ENCODE assay signal across 17 cellular contexts in the genomic region with DNA sequence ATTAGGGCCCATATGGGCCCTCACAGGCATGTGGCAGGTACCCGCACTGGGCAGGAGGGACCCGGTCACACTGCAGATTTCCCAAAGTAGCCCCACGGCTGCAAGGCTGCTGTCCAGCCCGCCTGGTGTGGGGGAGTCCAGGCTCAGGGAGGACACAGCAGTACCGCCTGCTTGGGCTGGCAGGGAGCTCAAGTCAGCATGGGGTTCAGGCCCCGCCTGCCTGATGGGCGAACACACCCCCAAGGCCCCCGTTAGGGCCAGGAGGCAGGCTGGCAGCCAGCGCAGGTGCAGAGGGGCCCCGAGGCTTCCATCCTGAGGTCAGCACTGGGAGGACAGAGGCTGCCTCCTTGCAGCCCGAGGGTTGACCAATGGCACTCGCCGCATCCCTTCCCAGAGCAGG. TPM values are rescaled to one million over a fixed set of nuclear protein-coding genes. Genes with fewer than 3 reads are reported as not detected.
DNase-seq lines count a peak whose midpoint lies in the region; ATAC-seq and TF ChIP-seq lines count a peak whose summit lies in the region.
"Had no signal": no experiment of that assay in that cellular context is flagged by ENCODE, and none has a peak within 500 bp of the region (broad histone marks: within the 10 kb centered on the region; RNA-seq: fewer than 3 reads in every experiment).

No MANE protein-coding gene starts in this region.

- H3K27me3 ChIP-seq in cardiac muscle cell, result no peaks in the 10 kb centered on the region
- no peaks in the 10 kb centered on the region for H3K27me3 ChIP-seq in esophagus muscularis mucosa

- no peaks in the 10 kb centered on the region for H3K36me3 ChIP-seq in cardiac muscle cell
- H3K36me3 ChIP-seq in esophagus muscularis mucosa, result peaks cover 0 to 31% (median 28%) of the 10 kb centered on the region in 4 donors

- POLR2A ChIA-PET in WTC11 (lab: Charles Lee), result no interaction called here

- no peak overlapping the region for H3K4me3 Mint-ChIP-seq in WTC11

- no peak for TF ChIP-seq EP300 in esophagus muscularis mucosa (IDR thresholded peaks at IDR 0.05)

- no peaks in the 10 kb centered on the region for H3K27me3 Mint-ChIP-seq in WTC11 (ENCODE audit: low read depth)

- H3K9me3 Mint-ChIP-seq in WTC11, result no peaks in the 10 kb centered on the region

- H3K9me3 ChIP-seq in cardiac muscle cell (ENCODE audit: low read depth), result no peaks in the 10 kb centered on the region
- no peaks in the 10 kb centered on the region for H3K9me3 ChIP-seq in esophagus muscularis mucosa

- CTCF ChIA-PET in WTC11 (lab: Charles Lee), result interaction anchor here (1.0 to 2.8 kb wide), 3 partner anchors 17 to 102 kb away, joined by 3 to 10 read pairs (median 6); no protein-coding TSS in a partner anchor

- TF ChIP-seq POLR2A in esophagus muscularis mucosa (IDR thresholded peaks at IDR 0.05; ENCODE audit: low read depth), result no peak

- peaks cover 41% of the 10 kb centered on the region for H3K4me1 ChIP-seq in cardiac muscle cell (ENCODE audit: low read depth)
- peaks cover 64 to 69% (median 67%) of the 10 kb centered on the region in 4 donors for H3K4me1 ChIP-seq in esophagus muscularis mucosa

- no peaks in the 10 kb centered on the region for H3K36me3 Mint-ChIP-seq in WTC11

- 79% methylated on average over 4 of the region's 13 CpGs for WGBS in esophagus muscularis mucosa

- intact Hi-C loops in Right ventricle myocardium inferior (cut with DNase I) (no loop called here), esophagus muscularis mucosa (cut with DNase I) (no loop called here)

- DNase-seq in cardiac muscle cell (ENCODE audit: low read depth in 1 of 2, low spot score in 1 of 2) (no peak), Right ventricle myocardium inferior (ENCODE audit: missing footprints) (no peak), WTC11 (ENCODE audit: low spot score) (no peak), esophagus muscularis mucosa (ENCODE audit: extremely low spot score) (no peak), NCI-H526 (lab: John Stamatoyannopoulos, UW) (no peak), putamen (ENCODE audit: low spot score) (no peak)
- DNase-seq: 8988T, COR-L47, Karpas-422, NCI-H187 treated with DMSO at 0.1 percent for 48 hours, NCI-H446, NCI-H774, SHP77 had no signal

- 0 out of 2 replicates have a peak, but pooled peaks cover 6% of the 10 kb centered on the region for H3K4me1 Mint-ChIP-seq in WTC11

- H3K4me3 ChIP-seq in cardiac muscle cell, result no peak overlapping the region
- no peak overlapping the region for H3K4me3 ChIP-seq in esophagus muscularis mucosa

- H3K27ac Mint-ChIP-seq in WTC11, result 0 out of 2 replicates have a peak overlapping the region, but pooled peaks have one; percentile 68

- peak overlapping the region; percentile 85 for H3K27ac ChIP-seq in cardiac muscle cell
- peak overlapping the region in 3 of 4 donors; percentile 37 to 63 (median 59) for H3K27ac ChIP-seq in esophagus muscularis mucosa (replicated peaks in 1 of 4)
- peak overlapping the region; percentile 77 for H3K27ac ChIP-seq in temporal lobe (ENCODE audit: low read depth, low read length)
- H3K27ac ChIP-seq: C4-2B had no signal

- no peak for ATAC-seq in Right ventricle myocardium inferior
- no peak for ATAC-seq in WTC11
- no peak for ATAC-seq in HG02588 (IDR thresholded peaks at IDR 0.05; ENCODE audit: unreplicated experiment)
- ATAC-seq: HepG2 had no signal

- TF ChIP-seq CTCF in cardiac muscle cell (IDR thresholded peaks at IDR 0.05; ENCODE audit: low read depth, low read length), result no peak
- no peak for TF ChIP-seq CTCF in WTC11 (IDR thresholded peaks at IDR 0.05)
- no peak for TF ChIP-seq CTCF in esophagus muscularis mucosa (IDR thresholded peaks at IDR 0.05)

TF ChIP-seq in WTC11, 78 proteins besides CTCF, POLR2A, EP300 and RAD21 (continues in another document):
- TF ChIP-seq, protein P1, sequence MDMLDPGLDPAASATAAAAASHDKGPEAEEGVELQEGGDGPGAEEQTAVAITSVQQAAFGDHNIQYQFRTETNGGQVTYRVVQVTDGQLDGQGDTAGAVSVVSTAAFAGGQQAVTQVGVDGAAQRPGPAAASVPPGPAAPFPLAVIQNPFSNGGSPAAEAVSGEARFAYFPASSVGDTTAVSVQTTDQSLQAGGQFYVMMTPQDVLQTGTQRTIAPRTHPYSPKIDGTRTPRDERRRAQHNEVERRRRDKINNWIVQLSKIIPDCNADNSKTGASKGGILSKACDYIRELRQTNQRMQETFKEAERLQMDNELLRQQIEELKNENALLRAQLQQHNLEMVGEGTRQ (CRISPR knock-in tag; IDR thresholded peaks at IDR 0.05), result no peak
- TF ChIP-seq NR2C2 (CRISPR knock-in tag; IDR thresholded peaks at IDR 0.05) (no peak), TP53 (CRISPR knock-in tag; IDR thresholded peaks at IDR 0.05) (no peak), NR3C1 (CRISPR knock-in tag; conservative IDR thresholded peaks at IDR 0.05; ENCODE audit: low read depth) (no peak), GABPB1 (CRISPR knock-in tag; IDR thresholded peaks at IDR 0.05) (no peak)
- TF ChIP-seq, protein P2, sequence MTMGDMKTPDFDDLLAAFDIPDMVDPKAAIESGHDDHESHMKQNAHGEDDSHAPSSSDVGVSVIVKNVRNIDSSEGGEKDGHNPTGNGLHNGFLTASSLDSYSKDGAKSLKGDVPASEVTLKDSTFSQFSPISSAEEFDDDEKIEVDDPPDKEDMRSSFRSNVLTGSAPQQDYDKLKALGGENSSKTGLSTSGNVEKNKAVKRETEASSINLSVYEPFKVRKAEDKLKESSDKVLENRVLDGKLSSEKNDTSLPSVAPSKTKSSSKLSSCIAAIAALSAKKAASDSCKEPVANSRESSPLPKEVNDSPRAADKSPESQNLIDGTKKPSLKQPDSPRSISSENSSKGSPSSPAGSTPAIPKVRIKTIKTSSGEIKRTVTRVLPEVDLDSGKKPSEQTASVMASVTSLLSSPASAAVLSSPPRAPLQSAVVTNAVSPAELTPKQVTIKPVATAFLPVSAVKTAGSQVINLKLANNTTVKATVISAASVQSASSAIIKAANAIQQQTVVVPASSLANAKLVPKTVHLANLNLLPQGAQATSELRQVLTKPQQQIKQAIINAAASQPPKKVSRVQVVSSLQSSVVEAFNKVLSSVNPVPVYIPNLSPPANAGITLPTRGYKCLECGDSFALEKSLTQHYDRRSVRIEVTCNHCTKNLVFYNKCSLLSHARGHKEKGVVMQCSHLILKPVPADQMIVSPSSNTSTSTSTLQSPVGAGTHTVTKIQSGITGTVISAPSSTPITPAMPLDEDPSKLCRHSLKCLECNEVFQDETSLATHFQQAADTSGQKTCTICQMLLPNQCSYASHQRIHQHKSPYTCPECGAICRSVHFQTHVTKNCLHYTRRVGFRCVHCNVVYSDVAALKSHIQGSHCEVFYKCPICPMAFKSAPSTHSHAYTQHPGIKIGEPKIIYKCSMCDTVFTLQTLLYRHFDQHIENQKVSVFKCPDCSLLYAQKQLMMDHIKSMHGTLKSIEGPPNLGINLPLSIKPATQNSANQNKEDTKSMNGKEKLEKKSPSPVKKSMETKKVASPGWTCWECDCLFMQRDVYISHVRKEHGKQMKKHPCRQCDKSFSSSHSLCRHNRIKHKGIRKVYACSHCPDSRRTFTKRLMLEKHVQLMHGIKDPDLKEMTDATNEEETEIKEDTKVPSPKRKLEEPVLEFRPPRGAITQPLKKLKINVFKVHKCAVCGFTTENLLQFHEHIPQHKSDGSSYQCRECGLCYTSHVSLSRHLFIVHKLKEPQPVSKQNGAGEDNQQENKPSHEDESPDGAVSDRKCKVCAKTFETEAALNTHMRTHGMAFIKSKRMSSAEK (CRISPR knock-in tag; IDR thresholded peaks at IDR 0.05; ENCODE audit: borderline replicate concordance), result no peak
- TF ChIP-seq, protein P3, sequence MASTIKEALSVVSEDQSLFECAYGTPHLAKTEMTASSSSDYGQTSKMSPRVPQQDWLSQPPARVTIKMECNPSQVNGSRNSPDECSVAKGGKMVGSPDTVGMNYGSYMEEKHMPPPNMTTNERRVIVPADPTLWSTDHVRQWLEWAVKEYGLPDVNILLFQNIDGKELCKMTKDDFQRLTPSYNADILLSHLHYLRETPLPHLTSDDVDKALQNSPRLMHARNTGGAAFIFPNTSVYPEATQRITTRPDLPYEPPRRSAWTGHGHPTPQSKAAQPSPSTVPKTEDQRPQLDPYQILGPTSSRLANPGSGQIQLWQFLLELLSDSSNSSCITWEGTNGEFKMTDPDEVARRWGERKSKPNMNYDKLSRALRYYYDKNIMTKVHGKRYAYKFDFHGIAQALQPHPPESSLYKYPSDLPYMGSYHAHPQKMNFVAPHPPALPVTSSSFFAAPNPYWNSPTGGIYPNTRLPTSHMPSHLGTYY (CRISPR knock-in tag; IDR thresholded peaks at IDR 0.05), result no peak

RNA-seq across cellular contexts. Expression of a gene that starts 5.5 kb away (rescaled TPM):
- total RNA-seq in cardiac muscle cell (30.3 and 35.8 TPM in 2 replicates), Right ventricle myocardium inferior (44.4 TPM), WTC11 (2021) (72.3 to 79.7 TPM (median 77.6 TPM) in 3 replicates), esophagus muscularis mucosa (10 to 100 TPM; 11.8 to 33.2 (median 23.8) TPM), temporal lobe (6.6 TPM)
- 43.8 and 53.4 TPM in 2 replicates for polyA plus RNA-seq in cardiac muscle cell

RNA-seq across cellular contexts. Expression of a gene that starts 13.7 kb away (rescaled TPM):
- total RNA-seq in cardiac muscle cell, result not detected in 2 replicates
- polyA plus RNA-seq in cardiac muscle cell, result not detected in 2 replicates
- total RNA-seq in Right ventricle myocardium inferior, result 0.32 TPM
- total RNA-seq in WTC11 (2021), result not detected in 3 replicates
- 1 to 10 TPM in 1 of 4 donors, under 1 TPM in 3; 0.17 to 1.4 (median 0.64) TPM for total RNA-seq in esophagus muscularis mucosa
- total RNA-seq in temporal lobe, result 1.5 TPM
- total RNA-seq: HepG2 had no signal
- polyA plus RNA-seq: HepG2 had no signal

RNA-seq across cellular contexts. Expression of a gene that starts 20.1 kb away (rescaled TPM):
- 55.7 and 71.9 TPM in 2 replicates for total RNA-seq in cardiac muscle cell
- polyA plus RNA-seq in cardiac muscle cell, result 76.5 and 77.7 TPM in 2 replicates
- total RNA-seq in Right ventricle myocardium inferior, result 24.5 TPM
- 52.0 to 68.6 TPM (median 53.7 TPM) in 3 replicates for total RNA-seq in WTC11 (2021)
- 10 to 100 TPM; 34.0 to 36.7 (median 35.0) TPM for total RNA-seq in esophagus muscularis mucosa
- 22.1 TPM for total RNA-seq in temporal lobe

RNA-seq across cellular contexts. Expression of a gene that starts 21.2 kb away (rescaled TPM):
- total RNA-seq in cardiac muscle cell, result 252 and 373 TPM in 2 replicates
- polyA plus RNA-seq in cardiac muscle cell, result 222 and 271 TPM in 2 replicates
- total RNA-seq in Right ventricle myocardium inferior, result 42.7 TPM
- 379 to 443 TPM (median 400 TPM) in 3 replicates for total RNA-seq in WTC11 (2021)
- 100 to 1,000 TPM; 116 to 180 (median 140) TPM for total RNA-seq in esophagus muscularis mucosa
- 102 TPM for total RNA-seq in temporal lobe

RNA-seq across cellular contexts. Expression of a gene that starts 57.1 kb away (rescaled TPM):
- total RNA-seq in cardiac muscle cell (23.8 and 34.2 TPM in 2 replicates), Right ventricle myocardium inferior (18.0 TPM), WTC11 (2021) (39.5 to 55.0 TPM (median 41.2 TPM) in 3 replicates), esophagus muscularis mucosa (10 to 100 TPM; 16.9 to 26.6 (median 19.6) TPM), temporal lobe (24.8 TPM)
- polyA plus RNA-seq in cardiac muscle cell, result 8.1 and 15.1 TPM in 2 replicates
